Comparison of ENCODE assay signal across 1 cellular context in the genomic region with DNA sequence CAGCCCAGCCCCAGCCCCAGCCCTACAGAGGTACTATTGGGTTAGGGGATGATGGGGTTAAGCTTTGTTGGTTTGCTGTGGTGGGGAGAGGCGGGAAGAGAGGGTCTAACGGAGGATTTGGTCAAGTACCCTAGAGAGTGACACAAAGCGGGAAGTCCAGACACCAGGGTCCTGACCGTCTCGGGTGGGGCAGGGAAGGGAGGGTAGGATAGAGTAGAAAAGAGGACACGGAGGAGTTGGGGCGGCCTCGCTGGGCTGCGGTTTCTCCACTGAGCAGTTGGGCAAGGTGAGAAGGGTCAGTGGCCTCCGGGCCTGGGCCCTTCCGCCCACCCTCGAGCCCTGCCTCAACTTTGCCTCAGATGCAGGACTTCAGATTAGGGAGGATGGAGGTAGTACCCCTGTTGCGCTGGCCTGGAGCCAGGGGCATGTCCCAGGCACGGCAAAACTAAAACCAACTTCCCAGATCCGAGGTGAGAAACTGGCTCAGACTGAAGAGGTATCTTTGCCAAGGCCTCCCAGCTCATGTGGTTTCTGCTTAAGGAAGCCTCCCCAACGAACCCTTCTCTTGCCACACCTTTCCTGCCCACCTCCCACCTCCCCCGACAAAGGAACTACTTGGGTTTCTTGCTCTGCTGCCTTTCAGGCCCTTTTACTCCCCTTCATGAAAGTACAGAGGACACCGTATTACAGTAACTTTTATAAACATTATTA.
TF ChIP-seq lines count a peak whose summit lies in the region.

No MANE protein-coding gene starts in this region.

TF ChIP-seq in HepG2, 621 proteins besides CTCF, POLR2A, EP300 and RAD21:
- TF ChIP-seq, protein P1, sequence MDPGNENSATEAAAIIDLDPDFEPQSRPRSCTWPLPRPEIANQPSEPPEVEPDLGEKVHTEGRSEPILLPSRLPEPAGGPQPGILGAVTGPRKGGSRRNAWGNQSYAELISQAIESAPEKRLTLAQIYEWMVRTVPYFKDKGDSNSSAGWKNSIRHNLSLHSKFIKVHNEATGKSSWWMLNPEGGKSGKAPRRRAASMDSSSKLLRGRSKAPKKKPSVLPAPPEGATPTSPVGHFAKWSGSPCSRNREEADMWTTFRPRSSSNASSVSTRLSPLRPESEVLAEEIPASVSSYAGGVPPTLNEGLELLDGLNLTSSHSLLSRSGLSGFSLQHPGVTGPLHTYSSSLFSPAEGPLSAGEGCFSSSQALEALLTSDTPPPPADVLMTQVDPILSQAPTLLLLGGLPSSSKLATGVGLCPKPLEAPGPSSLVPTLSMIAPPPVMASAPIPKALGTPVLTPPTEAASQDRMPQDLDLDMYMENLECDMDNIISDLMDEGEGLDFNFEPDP (CRISPR knock-in tag; conservative IDR thresholded peaks at IDR 0.05): 0 out of 2 replicates have a peak, but pooled peaks have one; percentile 35
- TF ChIP-seq TCF12 (IDR thresholded peaks at IDR 0.05) (no peak), TCF12 (CRISPR knock-in tag; IDR thresholded peaks at IDR 0.05) (0 out of 2 replicates have a peak, but pooled peaks have one; percentile 31), NRL (CRISPR knock-in tag; IDR thresholded peaks at IDR 0.05; ENCODE audit: borderline replicate concordance) (peak; percentile 38; the same call in 1 of the 2 replicates), ERF (CRISPR knock-in tag; IDR thresholded peaks at IDR 0.05) (no peak), ZC3H13 (CRISPR knock-in tag; IDR thresholded peaks at IDR 0.05) (no peak), FOXC1 (CRISPR knock-in tag; IDR thresholded peaks at IDR 0.05; ENCODE audit: borderline replicate concordance) (peak; percentile 34; the same call in 1 of the 2 replicates), GLI4 (CRISPR knock-in tag; IDR thresholded peaks at IDR 0.05; ENCODE audit: borderline replicate concordance) (0 out of 2 replicates have a peak, but pooled peaks have one; percentile 26), ZFP90 (CRISPR knock-in tag; IDR thresholded peaks at IDR 0.05; ENCODE audit: borderline replicate concordance) (peak; percentile 21; the same call in 1 of the 2 replicates), ZNF652 (CRISPR knock-in tag; IDR thresholded peaks at IDR 0.05; ENCODE audit: borderline replicate concordance, low read depth) (peak; percentile 49; the same call in 1 of the 2 replicates)
- TF ChIP-seq, protein P2, sequence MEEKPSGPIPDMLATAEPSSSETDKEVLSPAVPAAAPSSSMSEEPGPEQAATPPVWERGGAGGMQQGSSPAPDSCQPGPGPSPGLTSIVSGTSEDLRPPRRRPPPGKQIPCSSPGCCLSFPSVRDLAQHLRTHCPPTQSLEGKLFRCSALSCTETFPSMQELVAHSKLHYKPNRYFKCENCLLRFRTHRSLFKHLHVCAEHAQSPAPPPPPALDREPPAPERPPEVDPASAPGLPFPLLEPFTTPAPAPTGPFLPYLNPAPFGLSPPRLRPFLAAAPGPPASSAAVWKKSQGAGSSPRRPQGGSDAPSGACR (CRISPR knock-in tag; IDR thresholded peaks at IDR 0.05): 0 out of 2 replicates have a peak, but pooled peaks have one; percentile 51
- TF ChIP-seq, protein P3, sequence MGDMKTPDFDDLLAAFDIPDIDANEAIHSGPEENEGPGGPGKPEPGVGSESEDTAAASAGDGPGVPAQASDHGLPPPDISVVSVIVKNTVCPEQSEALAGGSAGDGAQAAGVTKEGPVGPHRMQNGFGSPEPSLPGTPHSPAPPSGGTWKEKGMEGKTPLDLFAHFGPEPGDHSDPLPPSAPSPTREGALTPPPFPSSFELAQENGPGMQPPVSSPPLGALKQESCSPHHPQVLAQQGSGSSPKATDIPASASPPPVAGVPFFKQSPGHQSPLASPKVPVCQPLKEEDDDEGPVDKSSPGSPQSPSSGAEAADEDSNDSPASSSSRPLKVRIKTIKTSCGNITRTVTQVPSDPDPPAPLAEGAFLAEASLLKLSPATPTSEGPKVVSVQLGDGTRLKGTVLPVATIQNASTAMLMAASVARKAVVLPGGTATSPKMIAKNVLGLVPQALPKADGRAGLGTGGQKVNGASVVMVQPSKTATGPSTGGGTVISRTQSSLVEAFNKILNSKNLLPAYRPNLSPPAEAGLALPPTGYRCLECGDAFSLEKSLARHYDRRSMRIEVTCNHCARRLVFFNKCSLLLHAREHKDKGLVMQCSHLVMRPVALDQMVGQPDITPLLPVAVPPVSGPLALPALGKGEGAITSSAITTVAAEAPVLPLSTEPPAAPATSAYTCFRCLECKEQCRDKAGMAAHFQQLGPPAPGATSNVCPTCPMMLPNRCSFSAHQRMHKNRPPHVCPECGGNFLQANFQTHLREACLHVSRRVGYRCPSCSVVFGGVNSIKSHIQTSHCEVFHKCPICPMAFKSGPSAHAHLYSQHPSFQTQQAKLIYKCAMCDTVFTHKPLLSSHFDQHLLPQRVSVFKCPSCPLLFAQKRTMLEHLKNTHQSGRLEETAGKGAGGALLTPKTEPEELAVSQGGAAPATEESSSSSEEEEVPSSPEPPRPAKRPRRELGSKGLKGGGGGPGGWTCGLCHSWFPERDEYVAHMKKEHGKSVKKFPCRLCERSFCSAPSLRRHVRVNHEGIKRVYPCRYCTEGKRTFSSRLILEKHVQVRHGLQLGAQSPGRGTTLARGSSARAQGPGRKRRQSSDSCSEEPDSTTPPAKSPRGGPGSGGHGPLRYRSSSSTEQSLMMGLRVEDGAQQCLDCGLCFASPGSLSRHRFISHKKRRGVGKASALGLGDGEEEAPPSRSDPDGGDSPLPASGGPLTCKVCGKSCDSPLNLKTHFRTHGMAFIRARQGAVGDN (CRISPR knock-in tag; IDR thresholded peaks at IDR 0.05): peak; percentile 35; the same call in 1 of the 2 replicates
- TF ChIP-seq, protein P4, sequence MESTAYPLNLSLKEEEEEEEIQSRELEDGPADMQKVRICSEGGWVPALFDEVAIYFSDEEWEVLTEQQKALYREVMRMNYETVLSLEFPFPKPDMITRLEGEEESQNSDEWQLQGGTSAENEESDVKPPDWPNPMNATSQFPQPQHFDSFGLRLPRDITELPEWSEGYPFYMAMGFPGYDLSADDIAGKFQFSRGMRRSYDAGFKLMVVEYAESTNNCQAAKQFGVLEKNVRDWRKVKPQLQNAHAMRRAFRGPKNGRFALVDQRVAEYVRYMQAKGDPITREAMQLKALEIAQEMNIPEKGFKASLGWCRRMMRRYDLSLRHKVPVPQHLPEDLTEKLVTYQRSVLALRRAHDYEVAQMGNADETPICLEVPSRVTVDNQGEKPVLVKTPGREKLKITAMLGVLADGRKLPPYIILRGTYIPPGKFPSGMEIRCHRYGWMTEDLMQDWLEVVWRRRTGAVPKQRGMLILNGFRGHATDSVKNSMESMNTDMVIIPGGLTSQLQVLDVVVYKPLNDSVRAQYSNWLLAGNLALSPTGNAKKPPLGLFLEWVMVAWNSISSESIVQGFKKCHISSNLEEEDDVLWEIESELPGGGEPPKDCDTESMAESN (CRISPR knock-in tag; conservative IDR thresholded peaks at IDR 0.05): 0 out of 2 replicates have a peak, but pooled peaks have one; percentile 51
- TF ChIP-seq, protein P5, sequence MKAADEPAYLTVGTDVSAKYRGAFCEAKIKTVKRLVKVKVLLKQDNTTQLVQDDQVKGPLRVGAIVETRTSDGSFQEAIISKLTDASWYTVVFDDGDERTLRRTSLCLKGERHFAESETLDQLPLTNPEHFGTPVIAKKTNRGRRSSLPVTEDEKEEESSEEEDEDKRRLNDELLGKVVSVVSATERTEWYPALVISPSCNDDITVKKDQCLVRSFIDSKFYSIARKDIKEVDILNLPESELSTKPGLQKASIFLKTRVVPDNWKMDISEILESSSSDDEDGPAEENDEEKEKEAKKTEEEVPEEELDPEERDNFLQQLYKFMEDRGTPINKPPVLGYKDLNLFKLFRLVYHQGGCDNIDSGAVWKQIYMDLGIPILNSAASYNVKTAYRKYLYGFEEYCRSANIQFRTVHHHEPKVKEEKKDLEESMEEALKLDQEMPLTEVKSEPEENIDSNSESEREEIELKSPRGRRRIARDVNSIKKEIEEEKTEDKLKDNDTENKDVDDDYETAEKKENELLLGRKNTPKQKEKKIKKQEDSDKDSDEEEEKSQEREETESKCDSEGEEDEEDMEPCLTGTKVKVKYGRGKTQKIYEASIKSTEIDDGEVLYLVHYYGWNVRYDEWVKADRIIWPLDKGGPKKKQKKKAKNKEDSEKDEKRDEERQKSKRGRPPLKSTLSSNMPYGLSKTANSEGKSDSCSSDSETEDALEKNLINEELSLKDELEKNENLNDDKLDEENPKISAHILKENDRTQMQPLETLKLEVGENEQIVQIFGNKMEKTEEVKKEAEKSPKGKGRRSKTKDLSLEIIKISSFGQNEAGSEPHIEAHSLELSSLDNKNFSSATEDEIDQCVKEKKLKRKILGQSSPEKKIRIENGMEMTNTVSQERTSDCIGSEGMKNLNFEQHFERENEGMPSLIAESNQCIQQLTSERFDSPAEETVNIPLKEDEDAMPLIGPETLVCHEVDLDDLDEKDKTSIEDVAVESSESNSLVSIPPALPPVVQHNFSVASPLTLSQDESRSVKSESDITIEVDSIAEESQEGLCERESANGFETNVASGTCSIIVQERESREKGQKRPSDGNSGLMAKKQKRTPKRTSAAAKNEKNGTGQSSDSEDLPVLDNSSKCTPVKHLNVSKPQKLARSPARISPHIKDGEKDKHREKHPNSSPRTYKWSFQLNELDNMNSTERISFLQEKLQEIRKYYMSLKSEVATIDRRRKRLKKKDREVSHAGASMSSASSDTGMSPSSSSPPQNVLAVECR (CRISPR knock-in tag; IDR thresholded peaks at IDR 0.05; ENCODE audit: borderline replicate concordance): no peak; the same call in 1 of the 2 replicates
